In genomic region chr3:28326458-28326926, GRCh38 we compare ENCODE assay signal across 8 cellular contexts. TPM values are rescaled to one million over a fixed set of nuclear protein-coding genes. Genes with fewer than 3 reads are reported as not detected.
DNase-seq lines count a peak whose midpoint lies in the region; ATAC-seq and TF ChIP-seq lines count a peak whose summit lies in the region.

No MANE protein-coding gene starts in this region.

- TF ChIP-seq POLR2A in GM18505 (IDR thresholded peaks at IDR 0.05; ENCODE audit: borderline replicate concordance, extremely low read depth, insufficient read depth, insufficient read length), result no peak
- TF ChIP-seq POLR2A in gastrocnemius medialis (IDR thresholded peaks at IDR 0.05), result no peak

- TF ChIP-seq CTCF in gastrocnemius medialis (IDR thresholded peaks at IDR 0.05 in 4 of 5, conservative IDR thresholded peaks at IDR 0.05 in 1 of 5), result no peak

- H3K36me3 ChIP-seq in effector memory CD4-positive, alpha-beta T cell (ENCODE audit: control insufficient read depth, insufficient read depth, low read length), result peaks cover 9% of the 10 kb centered on the region
- H3K36me3 ChIP-seq in gastrocnemius medialis, result peaks cover 0 to 34% of the 10 kb centered on the region in 2 donors

- H3K27ac ChIP-seq in effector memory CD4-positive, alpha-beta T cell (ENCODE audit: insufficient read depth, low read length, poor library complexity, severe bottlenecking), result no peak overlapping the region
- no peak overlapping the region for H3K27ac ChIP-seq in gastrocnemius medialis

- in situ Hi-C loops in gastrocnemius medialis (cut with MboI; ENCODE audit: low sequenced_read_pairs in 4 of 4), result loop anchor here in 1 of 4 donors (10.0 kb wide), 1 partner anchor 612 kb away; no protein-coding TSS in a partner anchor

- intact Hi-C loops in gastrocnemius medialis (cut with DNase I; ENCODE audit: low total_unique reads), result loop anchor here (5.0 kb wide), 1 partner anchor 614 kb away; no protein-coding TSS in a partner anchor

- DNase-seq in LHCN-M2 (ENCODE audit: low read depth) (peak; percentile 5), cerebellar cortex (ENCODE audit: low spot score) (no peak), gastrocnemius medialis (no peak), AG08395 (ENCODE audit: low spot score) (no peak), SK-N-DZ (ENCODE audit: low spot score) (no peak)
- peak in 2 of 3 donors; percentile 20 to 23 for DNase-seq in effector memory CD4-positive, alpha-beta T cell

- ATAC-seq in GM18505 (IDR thresholded peaks at IDR 0.05; ENCODE audit: unreplicated experiment) (peak; percentile 64), GM21717 (IDR thresholded peaks at IDR 0.05; ENCODE audit: unreplicated experiment) (peak; percentile 79), gastrocnemius medialis (no peak)

- H3K4me1 ChIP-seq in effector memory CD4-positive, alpha-beta T cell (ENCODE audit: control insufficient read depth, insufficient read depth, low read length, poor library complexity, severe bottlenecking), result no peaks in the 10 kb centered on the region
- peaks cover 0 to 7% of the 10 kb centered on the region in 2 donors for H3K4me1 ChIP-seq in gastrocnemius medialis

- H3K27me3 ChIP-seq in effector memory CD4-positive, alpha-beta T cell (replicated peaks; ENCODE audit: control insufficient read depth, insufficient read depth, low read length, poor library complexity, severe bottlenecking), result no peaks in the 10 kb centered on the region
- no peaks in the 10 kb centered on the region for H3K27me3 ChIP-seq in gastrocnemius medialis

- H3K4me3 ChIP-seq in effector memory CD4-positive, alpha-beta T cell (ENCODE audit: insufficient read depth, low read depth, low read length, poor library complexity, severe bottlenecking), result no peak overlapping the region
- H3K4me3 ChIP-seq in gastrocnemius medialis, result no peak overlapping the region

- H3K9me3 ChIP-seq in effector memory CD4-positive, alpha-beta T cell (ENCODE audit: control insufficient read depth, low read length), result no peaks in the 10 kb centered on the region
- no peaks in the 10 kb centered on the region for H3K9me3 ChIP-seq in gastrocnemius medialis

RNA-seq across cellular contexts. Expression of gene ZCWPW2, which starts 22.0 kb away (rescaled TPM):
- total RNA-seq in LHCN-M2 (2014; rRNA removed), result 1.1 and 1.4 TPM in 2 replicates
- 0.36 TPM for polyA plus RNA-seq in LHCN-M2 (2012)
- total RNA-seq in gastrocnemius medialis, result 1 to 10 TPM in 2 of 4 donors, under 1 TPM in 1, not detected in 1; 0.55 to 1.6 (median 1.3) TPM
- polyA plus RNA-seq in SK-N-DZ (2014; cell fraction: cytosol; rRNA removed), result 0.13 and 0.20 TPM in 2 replicates
- polyA plus RNA-seq in SK-N-DZ (2014; cell fraction: nucleus; rRNA removed), result 0.35 TPM in 1 of 2 replicates, not detected in the other

RNA-seq across cellular contexts. Expression of gene AZI2, which starts 22.1 kb away (rescaled TPM):
- 58.6 and 83.1 TPM in 2 replicates for total RNA-seq in LHCN-M2 (2014; rRNA removed)
- polyA plus RNA-seq in LHCN-M2 (2012), result 33.9 TPM
- 10 to 100 TPM; 27.6 to 90.9 (median 59.2) TPM for total RNA-seq in gastrocnemius medialis
- 83.7 and 155 TPM in 2 replicates for polyA plus RNA-seq in SK-N-DZ (2014; cell fraction: cytosol; rRNA removed)
- 83.5 and 109 TPM in 2 replicates for polyA plus RNA-seq in SK-N-DZ (2014; cell fraction: nucleus; rRNA removed)

Comparison
In these comparisons a context has a peak if more than half of its experiments do, and no peak if none do; other contexts are left out.
1. ATAC-seq: peak in GM18505 (single experiment) and GM21717 (single experiment); none in gastrocnemius medialis (0 of 2).
2. DNase-seq: peak in LHCN-M2 (single experiment) and effector memory CD4-positive, alpha-beta T cell (2 of 3); none in cerebellar cortex (single experiment), gastrocnemius medialis (0 of 2), AG08395 (single experiment) and SK-N-DZ (single experiment).